11 cellular contexts compared by ENCODE assay signal in the genomic region with DNA sequence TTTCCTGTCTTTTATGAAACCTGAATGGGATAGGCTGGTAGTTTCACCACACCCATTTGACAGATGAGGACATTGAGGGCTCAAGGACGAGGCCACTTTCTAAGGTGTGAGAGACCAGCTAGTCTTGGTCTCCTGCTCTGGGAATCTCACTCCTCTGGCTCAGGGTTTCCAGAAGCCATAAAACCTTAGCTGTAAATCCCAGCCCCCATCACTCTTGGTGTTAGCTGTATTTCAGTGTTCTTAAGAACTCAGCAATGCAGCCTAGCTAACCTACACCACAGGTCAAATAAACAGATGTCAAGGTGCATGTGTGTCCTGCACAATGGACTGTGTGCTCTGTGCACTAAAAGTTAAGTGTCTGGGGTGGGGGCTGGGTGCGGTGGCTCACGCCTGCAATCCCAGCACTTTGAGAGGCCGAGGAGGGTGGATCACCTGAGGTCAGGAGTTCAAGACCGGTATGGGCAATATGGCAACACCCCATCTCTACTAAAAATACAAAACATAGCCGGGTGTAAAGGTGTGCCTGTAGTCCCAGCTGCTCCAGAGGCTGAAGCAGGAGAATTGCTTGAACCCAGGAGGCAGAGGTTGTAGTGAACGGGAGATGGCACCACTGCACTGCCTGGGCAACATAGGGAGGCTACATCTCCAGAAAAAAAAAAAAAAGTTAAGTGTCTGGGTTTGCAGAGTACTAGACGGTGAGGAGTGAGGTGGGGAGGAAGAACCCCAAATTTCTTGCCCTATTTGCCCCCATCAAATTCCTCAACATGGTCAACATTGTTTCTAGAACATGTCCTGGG. TPM values are rescaled to one million over a fixed set of nuclear protein-coding genes. Genes with fewer than 3 reads are reported as not detected.
DNase-seq lines count a peak whose midpoint lies in the region; TF ChIP-seq lines count a peak whose summit lies in the region.
"Had no signal": no experiment of that assay in that cellular context is flagged by ENCODE, and none has a peak within 500 bp of the region (broad histone marks: within the 10 kb centered on the region; RNA-seq: fewer than 3 reads in every experiment).

No MANE protein-coding gene starts in this region.

- H3K36me3 ChIP-seq in prostate gland, result no peaks in the 10 kb centered on the region

- H3K4me1 ChIP-seq in prostate gland (replicated peaks), result no peaks in the 10 kb centered on the region

- intact Hi-C loops in prostate gland (cut with DNase I), result loop anchor here (5.0 kb wide), 1 partner anchor 133 kb away; the partner anchor contains the start of gene SLC12A9

- DNase-seq in GM04504 (ENCODE audit: low read depth) (peak; percentile 32), RPMI8226 (peak; percentile 73), fibroblast of the aortic adventitia (ENCODE audit: low read depth) (peak; percentile 67), progenitor cell of endocrine pancreas (ENCODE audit: low spot score, unreplicated experiment) (no peak), ecto neural progenitor cell (ENCODE audit: low spot score) (no peak), prostate gland (ENCODE audit: low spot score) (no peak), medulla oblongata (ENCODE audit: extremely low spot score) (no peak)
- DNase-seq: naive thymus-derived CD4-positive, alpha-beta T cell; NCI-H510A treated with DMSO at 0.1 percent for 48 hours had no signal

- peak; percentile 56 for TF ChIP-seq CTCF in fibroblast of the aortic adventitia (IDR thresholded peaks at IDR 0.05; ENCODE audit: insufficient read depth, low read length)
- TF ChIP-seq CTCF in progenitor cell of endocrine pancreas (IDR thresholded peaks at IDR 0.05; ENCODE audit: unreplicated experiment), result no peak
- no peak for TF ChIP-seq CTCF in prostate gland (IDR thresholded peaks at IDR 0.05)

- peaks cover 57% of the 10 kb centered on the region for H3K27me3 Mint-ChIP-seq in progenitor cell of endocrine pancreas

- no peaks in the 10 kb centered on the region for H3K9me3 ChIP-seq in prostate gland

- H3K4me3 ChIP-seq in fibroblast of the aortic adventitia (ENCODE audit: low read depth, low read length), result no peak overlapping the region
- H3K4me3 ChIP-seq in prostate gland, result no peak overlapping the region

- WGBS in prostate gland, result 46% methylated on average over 8 of the region's 8 CpGs

- peaks cover 14% of the 10 kb centered on the region for H3K9me3 Mint-ChIP-seq in progenitor cell of endocrine pancreas (ENCODE audit: low read depth)
- H3K9me3 Mint-ChIP-seq: activated T-helper 1 cell treated with anti-CD3 and anti-CD28 coated beads, Interleukin-12 subunit alpha, Interleukin-12 subunit beta, Interleukin-2, Interleukin-4 antibody, amounts not matched to agents 30 ng/mL and 10 ng/mL and 1 ng/mL, durations not matched to agents 14 hours and 24 hours and 36 hours had no signal

- TF ChIP-seq POLR2A in prostate gland (IDR thresholded peaks at IDR 0.05), result no peak

- peaks cover 7% of the 10 kb centered on the region for H3K36me3 Mint-ChIP-seq in progenitor cell of endocrine pancreas (ENCODE audit: insufficient read depth)

- H3K27ac Mint-ChIP-seq in progenitor cell of endocrine pancreas, result no peak overlapping the region
- H3K27ac Mint-ChIP-seq: activated T-helper 1 cell treated with anti-CD3 and anti-CD28 coated beads, Interleukin-12 subunit alpha, Interleukin-12 subunit beta, Interleukin-2, Interleukin-4 antibody, amounts not matched to agents 30 ng/mL and 10 ng/mL and 1 ng/mL, durations not matched to agents 14 hours and 24 hours and 36 hours; naive thymus-derived CD4-positive, alpha-beta T cell; T-helper 2 cell treated with Interferon-gamma antibody and Interleukin-4, amounts not matched to agents 5 μg/mL and 100 μg/mL, for 36 hours had no signal

- H3K27ac ChIP-seq in prostate gland, result no peak overlapping the region

- H3K27me3 ChIP-seq in prostate gland (replicated peaks; ENCODE audit: insufficient read depth), result no peaks in the 10 kb centered on the region

- H3K4me1 Mint-ChIP-seq in progenitor cell of endocrine pancreas (ENCODE audit: low read depth), result peaks cover 2% of the 10 kb centered on the region

- peak overlapping the region; percentile 16 for H3K4me3 Mint-ChIP-seq in progenitor cell of endocrine pancreas (ENCODE audit: low read depth)
- H3K4me3 Mint-ChIP-seq: activated T-helper 1 cell treated with anti-CD3 and anti-CD28 coated beads, Interleukin-12 subunit alpha, Interleukin-12 subunit beta, Interleukin-2, Interleukin-4 antibody, amounts not matched to agents 30 ng/mL and 10 ng/mL and 1 ng/mL, durations not matched to agents 14 hours and 24 hours and 36 hours; T-helper 2 cell treated with Interferon-gamma antibody and Interleukin-4, amounts not matched to agents 5 μg/mL and 100 μg/mL, for 36 hours had no signal

RNA-seq across cellular contexts. Expression of gene EPO, which starts 0.5 kb away (rescaled TPM):
- not detected in 2 replicates for total RNA-seq in fibroblast of the aortic adventitia (ENCODE audit: low replicate concordance)
- total RNA-seq in progenitor cell of endocrine pancreas, result 0.22 and 0.29 TPM in 2 replicates
- total RNA-seq in prostate gland, result 1 to 10 TPM in 1 of 2 donors, not detected in 1; 1.6 TPM
- total RNA-seq: activated T-helper 1 cell treated with anti-CD3 and anti-CD28 coated beads, Interleukin-12 subunit alpha, Interleukin-12 subunit beta, Interleukin-2, Interleukin-4 antibody, amounts not matched to agents 30 ng/mL and 10 ng/mL and 1 ng/mL, durations not matched to agents 14 hours and 24 hours and 36 hours; naive thymus-derived CD4-positive, alpha-beta T cell had no signal

RNA-seq across cellular contexts. Expression of gene ZAN, which starts 13.7 kb away (rescaled TPM):
- total RNA-seq in fibroblast of the aortic adventitia (ENCODE audit: low replicate concordance), result not detected in 2 replicates
- not detected in 2 replicates for total RNA-seq in progenitor cell of endocrine pancreas
- total RNA-seq in prostate gland, result under 1 TPM in 1 of 2 donors, not detected in 1; 0.17 TPM
- total RNA-seq: activated T-helper 1 cell treated with anti-CD3 and anti-CD28 coated beads, Interleukin-12 subunit alpha, Interleukin-12 subunit beta, Interleukin-2, Interleukin-4 antibody, amounts not matched to agents 30 ng/mL and 10 ng/mL and 1 ng/mL, durations not matched to agents 14 hours and 24 hours and 36 hours; naive thymus-derived CD4-positive, alpha-beta T cell had no signal

RNA-seq across cellular contexts. Expression of gene POP7, which starts 13.8 kb away (rescaled TPM):
- total RNA-seq in fibroblast of the aortic adventitia (ENCODE audit: low replicate concordance) (17.8 and 32.4 TPM in 2 replicates), progenitor cell of endocrine pancreas (30.2 and 33.7 TPM in 2 replicates), prostate gland (10 to 100 TPM; 41.4 to 45.2 TPM)

RNA-seq across cellular contexts. Expression of gene GIGYF1, which starts 25.7 kb away (rescaled TPM):
- total RNA-seq in fibroblast of the aortic adventitia (ENCODE audit: low replicate concordance), result 20.7 and 39.1 TPM in 2 replicates
- total RNA-seq in progenitor cell of endocrine pancreas, result 89.3 and 95.1 TPM in 2 replicates
- total RNA-seq in prostate gland, result 10 to 100 TPM; 37.0 to 82.2 TPM

RNA-seq across cellular contexts. Expression of gene GNB2, which starts 46.2 kb away (rescaled TPM):
- 38.5 and 89.1 TPM in 2 replicates for total RNA-seq in fibroblast of the aortic adventitia (ENCODE audit: low replicate concordance)
- total RNA-seq in progenitor cell of endocrine pancreas, result 160 and 167 TPM in 2 replicates
- 100 to 1,000 TPM; 376 to 417 TPM for total RNA-seq in prostate gland

Comparison
In these comparisons a context has a peak if more than half of its experiments do, and no peak if none do; other contexts are left out.
1. DNase-seq: peak in GM04504 (single experiment), RPMI8226 (single experiment) and fibroblast of the aortic adventitia (single experiment); none in progenitor cell of endocrine pancreas (single experiment), ecto neural progenitor cell (single experiment), prostate gland (single experiment) and medulla oblongata (single experiment).